ENCODE assay signal across 8 cellular contexts in genomic region chr6:29628419-29629281, GRCh38. TPM values are rescaled to one million over a fixed set of nuclear protein-coding genes. Genes with fewer than 3 reads are reported as not detected.
DNase-seq lines count a peak whose midpoint lies in the region; ATAC-seq and TF ChIP-seq lines count a peak whose summit lies in the region.

No MANE protein-coding gene starts in this region.

- no peaks in the 10 kb centered on the region for H3K36me3 ChIP-seq in breast epithelium
- H3K36me3 ChIP-seq in iPS-18a (ENCODE audit: control insufficient read depth, low read depth, low read length): peaks cover 2% of the 10 kb centered on the region
- peaks cover 0 to 4% (median 0%) of the 10 kb centered on the region in 4 donors for H3K36me3 ChIP-seq in sigmoid colon

- peak; percentile 61 for DNase-seq in SKM-1 treated with dmso at 0.1 percent for 144 hours (lab: John Stamatoyannopoulos, UW; ENCODE audit: unreplicated experiment)
- DNase-seq in SKM-1 (lab: John Stamatoyannopoulos, UW; ENCODE audit: unreplicated experiment): no peak
- DNase-seq in NCI-H2196 (lab: John Stamatoyannopoulos, UW; ENCODE audit: unreplicated experiment): peak; percentile 82
- peak; percentile 70 to 79 for DNase-seq in breast epithelium (ENCODE audit: low spot score in 2 of 2)
- peak; percentile 92 for DNase-seq in sigmoid colon

- peak overlapping the region; percentile 56 for H3K9ac ChIP-seq in iPS-18a (ENCODE audit: low read length)

- no peak for ATAC-seq in GM21447 (IDR thresholded peaks at IDR 0.05; ENCODE audit: unreplicated experiment)

- no peak for TF ChIP-seq EP300 in sigmoid colon (IDR thresholded peaks at IDR 0.05)

- no peaks in the 10 kb centered on the region for H3K9me3 ChIP-seq in breast epithelium
- no peaks in the 10 kb centered on the region for H3K9me3 ChIP-seq in iPS-18a (ENCODE audit: control insufficient read depth, low read depth, low read length)
- H3K9me3 ChIP-seq in sigmoid colon: no peaks in the 10 kb centered on the region

- 3% methylated on average over 32 of the region's 32 CpGs for WGBS in sigmoid colon, 2 donors

- TF ChIP-seq CTCF in WI38 (IDR thresholded peaks at IDR 0.05; ENCODE audit: low read depth, low read length) (peak; percentile 46), breast epithelium (IDR thresholded peaks at IDR 0.05) (peak in 2 of 3 donors; percentile 43 to 68), sigmoid colon (IDR thresholded peaks at IDR 0.05) (peak; percentile 43 to 66 (median 58))

- H3K4me1 ChIP-seq in breast epithelium (peaks cover 6 to 11% of the 10 kb centered on the region in 2 donors), iPS-18a (ENCODE audit: control insufficient read depth, low read depth, low read length) (peaks cover 50% of the 10 kb centered on the region), sigmoid colon (peaks cover 0 to 40% (median 35%) of the 10 kb centered on the region in 4 donors)

- no peaks in the 10 kb centered on the region for H3K27me3 ChIP-seq in breast epithelium
- no peaks in the 10 kb centered on the region for H3K27me3 ChIP-seq in iPS-18a (ENCODE audit: control insufficient read depth, insufficient read depth, low read length)
- H3K27me3 ChIP-seq in sigmoid colon: no peaks in the 10 kb centered on the region

- no peak for TF ChIP-seq POLR2A in breast epithelium (IDR thresholded peaks at IDR 0.05)
- TF ChIP-seq POLR2A in sigmoid colon (IDR thresholded peaks at IDR 0.05): no peak

- intact Hi-C loops in breast epithelium (cut with DNase I; ENCODE audit: low total_unique reads): no loop called here
- intact Hi-C loops in sigmoid colon (cut with DNase I): loop anchor here (10.0 kb wide), 1 partner anchor 436 kb away; the partner anchor contains the start of genes POLR1H and PPP1R11

- H3K27ac ChIP-seq in breast epithelium: peak overlapping the region; percentile 78 to 85
- peak overlapping the region; percentile 30 for H3K27ac ChIP-seq in iPS-18a (ENCODE audit: low read length)
- peak overlapping the region; percentile 79 to 85 (median 83) for H3K27ac ChIP-seq in sigmoid colon

- H3K4me3 ChIP-seq in WI38 (ENCODE audit: low read depth, low read length) (peak overlapping the region; percentile 79), breast epithelium (peak overlapping the region; percentile 46 to 79 (median 68)), iPS-18a (ENCODE audit: low read length) (peak overlapping the region; percentile 85), sigmoid colon (peak overlapping the region; percentile 60 to 69 (median 67))

RNA-seq across cellular contexts. Expression of gene GABBR1, which starts 4.3 kb away (rescaled TPM):
- 10 to 100 TPM; 26.1 to 49.2 (median 48.4) TPM for total RNA-seq in breast epithelium
- total RNA-seq in sigmoid colon: 10 to 100 TPM; 26.5 to 73.9 (median 46.0) TPM
- 10 to 100 TPM in 1 of 3 donors, 1 to 10 TPM in 1, under 1 TPM in 1; 0.92 to 20.6 (median 4.2) TPM for polyA plus RNA-seq in sigmoid colon

RNA-seq across cellular contexts. Expression of gene MOG, which starts 28.2 kb away (rescaled TPM):
- total RNA-seq in breast epithelium (not detected), sigmoid colon (not detected)
- polyA plus RNA-seq in sigmoid colon: under 1 TPM in 1 of 3 donors, not detected in 2; 0.22 TPM

RNA-seq across cellular contexts. Expression of gene OR2H2, which starts 43.7 kb away (rescaled TPM):
- total RNA-seq in breast epithelium: not detected
- total RNA-seq in sigmoid colon: not detected
- not detected for polyA plus RNA-seq in sigmoid colon

RNA-seq across cellular contexts. Expression of gene ZFP57, which starts 52.3 kb away (rescaled TPM):
- total RNA-seq in breast epithelium (1 to 10 TPM in 1 of 3 donors, under 1 TPM in 1, not detected in 1; 0.29 to 2.9 TPM), sigmoid colon (not detected)
- polyA plus RNA-seq in sigmoid colon: under 1 TPM in 1 of 3 donors, not detected in 2; 0.03 TPM

Comparison
In these comparisons a context has a peak if more than half of its experiments do, and no peak if none do; other contexts are left out.
1. H3K27ac ChIP-seq: peak in every context shown above with its lines; median percentile 83 in sigmoid colon; 82 in breast epithelium; 30 in iPS-18a.